9 cellular contexts compared by ENCODE assay signal in the genomic region with DNA sequence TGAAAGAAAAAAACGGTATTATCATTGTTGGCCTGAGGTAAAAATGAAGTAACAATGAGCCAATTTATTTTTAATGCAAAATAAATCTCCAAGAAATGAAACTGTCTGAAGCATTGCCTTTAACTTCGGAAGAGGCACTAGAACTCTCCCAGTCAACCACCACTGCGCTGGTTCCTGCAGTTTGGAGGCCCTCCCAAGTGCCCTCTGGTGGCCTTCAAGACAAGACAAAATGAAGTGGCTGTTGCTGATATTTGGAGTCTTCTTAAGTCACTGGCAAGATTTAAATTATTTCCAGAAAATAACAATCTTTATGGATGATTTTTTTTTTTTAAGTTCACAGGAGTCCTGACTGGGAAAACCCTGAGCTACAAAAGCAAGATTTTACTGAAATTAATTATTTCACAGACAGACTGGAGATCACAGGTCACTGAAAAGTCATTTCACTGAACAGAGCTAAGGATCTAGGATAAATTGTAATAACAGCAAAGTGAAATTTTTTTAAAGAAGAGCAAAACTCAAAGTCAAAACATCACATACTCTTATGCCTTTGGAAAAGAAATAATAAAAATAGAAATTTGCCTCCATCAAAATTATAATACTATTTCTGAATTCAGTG. TPM values are rescaled to one million over a fixed set of nuclear protein-coding genes. Genes with fewer than 3 reads are reported as not detected.
DNase-seq lines count a peak whose midpoint lies in the region; ATAC-seq and TF ChIP-seq lines count a peak whose summit lies in the region.
"Had no signal": no experiment of that assay in that cellular context is flagged by ENCODE, and none has a peak within 500 bp of the region (broad histone marks: within the 10 kb centered on the region; RNA-seq: fewer than 3 reads in every experiment).

No MANE protein-coding gene starts in this region.

- peaks cover 47% of the 10 kb centered on the region for H3K36me3 Mint-ChIP-seq in activated naive CD4-positive, alpha-beta T cell treated with anti-CD3 and anti-CD28 coated beads, Interleukin-2, amount 10 ng/mL, durations not matched to agents 7 days and 5 days

- no peaks in the 10 kb centered on the region for H3K9me2 ChIP-seq in GM23248 (ENCODE audit: insufficient read depth)

- no peaks in the 10 kb centered on the region for H4K20me1 ChIP-seq in GM23248 (ENCODE audit: insufficient read depth)

- no peak overlapping the region for H3K4me2 ChIP-seq in GM23248 (ENCODE audit: unreplicated experiment)
- H3K4me2 ChIP-seq: KMS-11 had no signal

- H3K27me3 ChIP-seq in BJ (ENCODE audit: control insufficient read depth, insufficient read depth, low read length), result no peaks in the 10 kb centered on the region
- no peaks in the 10 kb centered on the region for H3K27me3 ChIP-seq in GM23248 (replicated peaks; ENCODE audit: insufficient read depth)
- no peaks in the 10 kb centered on the region for H3K27me3 ChIP-seq in cardiac muscle cell

- H3K9me3 ChIP-seq in GM23248 (ENCODE audit: low read depth), result no peaks in the 10 kb centered on the region
- no peaks in the 10 kb centered on the region for H3K9me3 ChIP-seq in cardiac muscle cell (ENCODE audit: low read depth)

- no peaks in the 10 kb centered on the region for H3F3A ChIP-seq in GM23248 (ENCODE audit: insufficient read depth)

- no peak overlapping the region for H3K27ac Mint-ChIP-seq in activated naive CD4-positive, alpha-beta T cell treated with anti-CD3 and anti-CD28 coated beads, Interleukin-2, amount 10 ng/mL, durations not matched to agents 7 days and 5 days

- H3K27ac ChIP-seq in GM23248 (no peak overlapping the region), cardiac muscle cell (no peak overlapping the region)
- H3K27ac ChIP-seq: KMS-11 had no signal

- in situ Hi-C loops in GM23248 (cut with MboI), result loop anchor here (10.0 kb wide), 1 partner anchor 404 kb away; no protein-coding TSS in a partner anchor

- H3K36me3 ChIP-seq in BJ (ENCODE audit: control insufficient read depth, insufficient read depth, low read length), result peaks cover 2% of the 10 kb centered on the region
- H3K36me3 ChIP-seq in GM23248 (ENCODE audit: low read depth), result peaks cover 15% of the 10 kb centered on the region
- peaks cover 13% of the 10 kb centered on the region for H3K36me3 ChIP-seq in cardiac muscle cell

- H3K9me3 Mint-ChIP-seq in activated naive CD4-positive, alpha-beta T cell treated with anti-CD3 and anti-CD28 coated beads, Interleukin-2, amount 10 ng/mL, durations not matched to agents 7 days and 5 days, result no peaks in the 10 kb centered on the region

- H3K4me1 ChIP-seq in GM23248 (ENCODE audit: insufficient read depth) (peaks cover 36% of the 10 kb centered on the region), cardiac muscle cell (ENCODE audit: low read depth) (peaks cover 14% of the 10 kb centered on the region)

- CTCF ChIA-PET in BJ (lab: Yijun Ruan, JAX), result interaction anchor here (0.9 to 1.0 kb wide), 3 partner anchors 8 to 28 kb away, joined by 3 to 4 read pairs (median 4); no protein-coding TSS in a partner anchor
- CTCF ChIA-PET in activated naive CD4-positive, alpha-beta T cell treated with anti-CD3 and anti-CD28 coated beads, Interleukin-2, amount 10 ng/mL, durations not matched to agents 7 days and 5 days (lab: Charles Lee), result no interaction called here

- H3K9ac ChIP-seq in GM23248, result no peak overlapping the region
- H3K9ac ChIP-seq: KMS-11 had no signal

- POLR2A ChIA-PET in BJ (lab: Charles Lee), result no interaction called here

- H3K4me3 Mint-ChIP-seq in activated naive CD4-positive, alpha-beta T cell treated with anti-CD3 and anti-CD28 coated beads, Interleukin-2, amount 10 ng/mL, durations not matched to agents 7 days and 5 days, result no peak overlapping the region

- DNase-seq in BJ (ENCODE audit: low read depth) (peak; percentile 10), GM23248 (peak; percentile 88), NCI-H748 (lab: John Stamatoyannopoulos, UW; ENCODE audit: unreplicated experiment) (peak; percentile 60), cardiac muscle cell (ENCODE audit: low read depth in 1 of 2, low spot score in 1 of 2) (peak; percentile 76 to 79), pulmonary artery endothelial cell (ENCODE audit: low read depth, low spot score) (peak; percentile 10)
- peak; percentile 56 for DNase-seq in activated naive CD4-positive, alpha-beta T cell treated with anti-CD3 and anti-CD28 coated beads, Interleukin-2, amount 10 ng/mL, durations not matched to agents 7 days and 5 days

- H3K4me1 Mint-ChIP-seq in activated naive CD4-positive, alpha-beta T cell treated with anti-CD3 and anti-CD28 coated beads, Interleukin-2, amount 10 ng/mL, durations not matched to agents 7 days and 5 days, result peaks cover 11% of the 10 kb centered on the region

- peaks cover 62% of the 10 kb centered on the region for H3K79me2 ChIP-seq in GM23248 (ENCODE audit: insufficient read depth)

- H3K4me3 ChIP-seq in BJ (ENCODE audit: low read depth, low read length) (no peak overlapping the region), GM23248 (no peak overlapping the region), cardiac muscle cell (no peak overlapping the region)

- H2AFZ ChIP-seq in GM23248, result no peak overlapping the region

- H3K27me3 Mint-ChIP-seq in activated naive CD4-positive, alpha-beta T cell treated with anti-CD3 and anti-CD28 coated beads, Interleukin-2, amount 10 ng/mL, durations not matched to agents 7 days and 5 days, result no peaks in the 10 kb centered on the region

- ATAC-seq in GM19452 (IDR thresholded peaks at IDR 0.05; ENCODE audit: unreplicated experiment) (no peak), HG03159 (IDR thresholded peaks at IDR 0.05; ENCODE audit: unreplicated experiment) (no peak)

- 4 to 13% methylated on average over 3 of the region's 3 CpGs for WGBS in GM23248 (ENCODE audit: low coverage in 1 of 2, low lambda C conversion rate in 2 of 2, missing lambda C conversion rate in 2 of 2), 2 experiments

- TF ChIP-seq CTCF in BJ (IDR thresholded peaks at IDR 0.05; ENCODE audit: insufficient read depth, low read depth, low read length) (peak; percentile 81), cardiac muscle cell (IDR thresholded peaks at IDR 0.05; ENCODE audit: low read depth, low read length) (peak; percentile 81)

RNA-seq across cellular contexts. Expression of a gene that starts 58.2 kb away (rescaled TPM):
- polyA plus RNA-seq in BJ (2011; rRNA removed), result 15.7 and 31.3 TPM in 2 replicates
- 41.5 and 48.5 TPM in 2 replicates for polyA minus RNA-seq in BJ (2011; rRNA and poly(A)+ RNA removed)
- total RNA-seq in GM23248 (2014; rRNA removed; shearing (Covaris generic)), result 27.6 and 28.2 TPM in 2 replicates
- 9.8 and 10.8 TPM in 2 replicates for polyA plus RNA-seq in GM23248 (2016; fragmentation: Nextera tagmentation; extraction: Ambion mirVana)
- 31.1 and 69.8 TPM in 2 replicates for total RNA-seq in cardiac muscle cell
- 14.6 and 28.1 TPM in 2 replicates for polyA plus RNA-seq in cardiac muscle cell
- total RNA-seq in pulmonary artery endothelial cell, result 24.9 and 32.9 TPM in 2 replicates

Comparison
In these comparisons a context has a peak if more than half of its experiments do, and no peak if none do; other contexts are left out.
1. DNase-seq: peak in every context shown above with its lines; median percentile 88 in GM23248; 78 in cardiac muscle cell; 60 in NCI-H748; 56 in activated naive CD4-positive, alpha-beta T cell treated with anti-CD3 and anti-CD28 coated beads, Interleukin-2, amount 10 ng/mL, durations not matched to agents 7 days and 5 days; 10 in BJ; 10 in pulmonary artery endothelial cell.